ENCODE assay signal across 18 cellular contexts in genomic region chr14:31965735-31966598, GRCh38.
A peak's percentile ranks its signal among the peaks of the same experiment; 100 is the strongest.
DNase-seq lines count a peak whose midpoint lies in the region; ATAC-seq, FAIRE-seq and TF ChIP-seq lines count a peak whose summit lies in the region.
"Had no signal": no experiment of that assay in that cellular context is flagged by ENCODE, and none has a peak within 500 bp of the region (broad histone marks: within the 10 kb centered on the region; RNA-seq: fewer than 3 reads in every experiment).

No MANE protein-coding gene starts in this region.

- no peak overlapping the region for H3K27ac ChIP-seq in astrocyte (ENCODE audit: low read depth, low read length)

- no peak overlapping the region for H3K27ac Mint-ChIP-seq in activated CD8-positive, alpha-beta T cell treated with anti-CD3 and anti-CD28 coated beads, Interleukin-2, amount 10 ng/mL, durations not matched to agents 7 days and 5 days
- H3K27ac Mint-ChIP-seq in activated CD8-positive, alpha-beta T cell treated with anti-CD3 and anti-CD28 coated beads for 36 hours = no peak overlapping the region
- H3K27ac Mint-ChIP-seq in astrocyte (ENCODE audit: unreplicated experiment) = no peak overlapping the region
- H3K27ac Mint-ChIP-seq in stimulated activated effector memory CD8-positive, alpha-beta T cell treated with anti-CD3 and anti-CD28 coated beads, Interleukin-12 subunit alpha, Interleukin-12 subunit beta, amount 100 ng/mL, for 72 hours = no peak overlapping the region
- H3K27ac Mint-ChIP-seq in T-helper 17 cell = no peak overlapping the region
- H3K27ac Mint-ChIP-seq: natural killer cell had no signal

- FAIRE-seq in astrocyte (lab: Jason Lieb, UNC) = no peak
- FAIRE-seq: D721Med had no signal

- no peak for TF ChIP-seq CTCF in activated CD8-positive, alpha-beta T cell treated with anti-CD3 and anti-CD28 coated beads for 36 hours (IDR thresholded peaks at IDR 0.05)
- TF ChIP-seq CTCF in astrocyte (IDR thresholded peaks at IDR 0.05; ENCODE audit: insufficient read depth, low read depth, low read length) = no peak

- peak overlapping the region; percentile 35 for H2AFZ ChIP-seq in astrocyte (ENCODE audit: low read depth, low read length)

- ATAC-seq in activated CD8-positive, alpha-beta T cell treated with anti-CD3 and anti-CD28 coated beads, Interleukin-2, amount 10 ng/mL, durations not matched to agents 7 days and 5 days = peak; percentile 36
- no peak for ATAC-seq in activated CD8-positive, alpha-beta T cell treated with anti-CD3 and anti-CD28 coated beads for 36 hours
- ATAC-seq in stimulated activated effector memory CD8-positive, alpha-beta T cell treated with anti-CD3 and anti-CD28 coated beads, Interleukin-12 subunit alpha, Interleukin-12 subunit beta, amount 100 ng/mL, for 72 hours = peak; percentile 36
- no peak for ATAC-seq in T-helper 17 cell

- peaks cover 12% of the 10 kb centered on the region for H3K4me1 ChIP-seq in astrocyte (ENCODE audit: insufficient read depth, low read length)

- no peaks in the 10 kb centered on the region for H3K36me3 ChIP-seq in astrocyte (ENCODE audit: insufficient read depth, low read length)
- H3K36me3 ChIP-seq: esophagus squamous epithelium, vagina had no signal

- no peak overlapping the region for H3K4me2 ChIP-seq in astrocyte (ENCODE audit: low read length)

- H4K20me1 ChIP-seq in astrocyte (ENCODE audit: insufficient read depth, low read length) = no peaks in the 10 kb centered on the region

- DNase-seq in activated CD8-positive, alpha-beta T cell treated with anti-CD3 and anti-CD28 coated beads, Interleukin-2, amount 10 ng/mL, durations not matched to agents 7 days and 5 days = no peak
- DNase-seq in activated CD8-positive, alpha-beta T cell treated with anti-CD3 and anti-CD28 coated beads for 36 hours = no peak
- DNase-seq in astrocyte (ENCODE audit: low read depth) (no peak), kidney tubule cell (ENCODE audit: low spot score) (peak; percentile 83), NCI-H526 treated with DMSO at 0.1 percent for 48 hours (lab: John Stamatoyannopoulos, UW) (no peak), NCI-H1694 (lab: John Stamatoyannopoulos, UW) (no peak), T-helper 17 cell (no peak)
- DNase-seq in stimulated activated effector memory CD8-positive, alpha-beta T cell treated with anti-CD3 and anti-CD28 coated beads, Interleukin-12 subunit alpha, Interleukin-12 subunit beta, amount 100 ng/mL, for 72 hours (ENCODE audit: low spot score in 2 of 2) = no peak
- DNase-seq: ACHN; activated CD4-positive, alpha-beta T cell treated with anti-CD3 and anti-CD28 coated beads for 48 hours; activated naive CD4-positive, alpha-beta T cell treated with Interleukin-2 at 50 U/mL for 16 hours; cerebellar nuclear complex; esophagus squamous epithelium; natural killer cell; NCI-H1436 treated with DMSO at 0.1 percent for 48 hours; stimulated activated CD8-positive, alpha-beta memory T cell treated with anti-CD3 and anti-CD28 coated beads, Interleukin-4, amount 100 ng/mL, for 48 hours had no signal

- no peaks in the 10 kb centered on the region for H3K79me2 ChIP-seq in astrocyte (ENCODE audit: insufficient read depth, low read length)

- H3K4me3 Mint-ChIP-seq in activated CD8-positive, alpha-beta T cell treated with anti-CD3 and anti-CD28 coated beads, Interleukin-2, amount 10 ng/mL, durations not matched to agents 7 days and 5 days = no peak overlapping the region
- H3K4me3 Mint-ChIP-seq in activated CD8-positive, alpha-beta T cell treated with anti-CD3 and anti-CD28 coated beads for 36 hours = no peak overlapping the region
- H3K4me3 Mint-ChIP-seq in astrocyte (ENCODE audit: unreplicated experiment) (no peak overlapping the region), T-helper 17 cell (no peak overlapping the region)
- H3K4me3 Mint-ChIP-seq in stimulated activated effector memory CD8-positive, alpha-beta T cell treated with anti-CD3 and anti-CD28 coated beads, Interleukin-12 subunit alpha, Interleukin-12 subunit beta, amount 100 ng/mL, for 72 hours = no peak overlapping the region
- H3K4me3 Mint-ChIP-seq: natural killer cell had no signal

- H3K9me3 ChIP-seq in astrocyte (ENCODE audit: insufficient read depth, low read depth, low read length) = no peaks in the 10 kb centered on the region
- H3K9me3 ChIP-seq in T-helper 17 cell (ENCODE audit: control insufficient read depth, low read length, poor library complexity, severe bottlenecking) = peaks cover 7% of the 10 kb centered on the region
- H3K9me3 ChIP-seq: esophagus squamous epithelium, vagina had no signal

- H3K9ac ChIP-seq in astrocyte (ENCODE audit: low read length) = no peak overlapping the region

- H3K36me3 Mint-ChIP-seq in activated CD8-positive, alpha-beta T cell treated with anti-CD3 and anti-CD28 coated beads, Interleukin-2, amount 10 ng/mL, durations not matched to agents 7 days and 5 days (ENCODE audit: low read depth) = no peaks in the 10 kb centered on the region
- no peaks in the 10 kb centered on the region for H3K36me3 Mint-ChIP-seq in activated CD8-positive, alpha-beta T cell treated with anti-CD3 and anti-CD28 coated beads for 36 hours (ENCODE audit: low read depth)
- H3K36me3 Mint-ChIP-seq in astrocyte (ENCODE audit: low read depth, unreplicated experiment) = no peaks in the 10 kb centered on the region
- H3K36me3 Mint-ChIP-seq in stimulated activated effector memory CD8-positive, alpha-beta T cell treated with anti-CD3 and anti-CD28 coated beads, Interleukin-12 subunit alpha, Interleukin-12 subunit beta, amount 100 ng/mL, for 72 hours = no peaks in the 10 kb centered on the region
- H3K36me3 Mint-ChIP-seq in T-helper 17 cell (ENCODE audit: low read depth) = no peaks in the 10 kb centered on the region
- H3K36me3 Mint-ChIP-seq: natural killer cell had no signal

- POLR2A ChIA-PET in activated CD8-positive, alpha-beta T cell treated with anti-CD3 and anti-CD28 coated beads, Interleukin-2, amount 10 ng/mL, durations not matched to agents 7 days and 5 days (lab: Charles Lee) = no interaction called here
- POLR2A ChIA-PET in activated CD8-positive, alpha-beta T cell treated with anti-CD3 and anti-CD28 coated beads for 36 hours (lab: Charles Lee) = no interaction called here

- intact Hi-C loops in activated CD8-positive, alpha-beta T cell treated with anti-CD3 and anti-CD28 coated beads for 36 hours (cut with micrococcal nuclease) = no loop called here

- CTCF ChIA-PET in activated CD8-positive, alpha-beta T cell treated with anti-CD3 and anti-CD28 coated beads, Interleukin-2, amount 10 ng/mL, durations not matched to agents 7 days and 5 days (lab: Charles Lee) = no interaction called here
- CTCF ChIA-PET in activated CD8-positive, alpha-beta T cell treated with anti-CD3 and anti-CD28 coated beads for 36 hours (lab: Charles Lee) = interaction anchor here (1.2 kb wide), 1 partner anchor 456 kb away, joined by 3 read pairs; no protein-coding TSS in a partner anchor

- no peaks in the 10 kb centered on the region for H3K27me3 Mint-ChIP-seq in activated CD8-positive, alpha-beta T cell treated with anti-CD3 and anti-CD28 coated beads, Interleukin-2, amount 10 ng/mL, durations not matched to agents 7 days and 5 days (ENCODE audit: low read depth)
- H3K27me3 Mint-ChIP-seq in activated CD8-positive, alpha-beta T cell treated with anti-CD3 and anti-CD28 coated beads for 36 hours = no peaks in the 10 kb centered on the region
- H3K27me3 Mint-ChIP-seq in astrocyte (ENCODE audit: low read depth, unreplicated experiment) (no peaks in the 10 kb centered on the region), T-helper 17 cell (no peaks in the 10 kb centered on the region)

- peaks cover 6% of the 10 kb centered on the region for H3K9me3 Mint-ChIP-seq in activated CD8-positive, alpha-beta T cell treated with anti-CD3 and anti-CD28 coated beads, Interleukin-2, amount 10 ng/mL, durations not matched to agents 7 days and 5 days (ENCODE audit: insufficient read depth)
- H3K9me3 Mint-ChIP-seq in activated CD8-positive, alpha-beta T cell treated with anti-CD3 and anti-CD28 coated beads for 36 hours = peaks cover 6% of the 10 kb centered on the region
- no peaks in the 10 kb centered on the region for H3K9me3 Mint-ChIP-seq in astrocyte (ENCODE audit: unreplicated experiment)
- H3K9me3 Mint-ChIP-seq in stimulated activated effector memory CD8-positive, alpha-beta T cell treated with anti-CD3 and anti-CD28 coated beads, Interleukin-12 subunit alpha, Interleukin-12 subunit beta, amount 100 ng/mL, for 72 hours = no peaks in the 10 kb centered on the region

- H3K27me3 ChIP-seq in astrocyte (ENCODE audit: insufficient read depth, low read length) = no peaks in the 10 kb centered on the region
- H3K27me3 ChIP-seq: esophagus squamous epithelium, vagina had no signal

- no peaks in the 10 kb centered on the region for H3K4me1 Mint-ChIP-seq in activated CD8-positive, alpha-beta T cell treated with anti-CD3 and anti-CD28 coated beads, Interleukin-2, amount 10 ng/mL, durations not matched to agents 7 days and 5 days (ENCODE audit: low read depth)
- no peaks in the 10 kb centered on the region for H3K4me1 Mint-ChIP-seq in activated CD8-positive, alpha-beta T cell treated with anti-CD3 and anti-CD28 coated beads for 36 hours (ENCODE audit: low read depth)
- H3K4me1 Mint-ChIP-seq in astrocyte (ENCODE audit: low read depth, unreplicated experiment) = peaks cover 24% of the 10 kb centered on the region
- H3K4me1 Mint-ChIP-seq in stimulated activated effector memory CD8-positive, alpha-beta T cell treated with anti-CD3 and anti-CD28 coated beads, Interleukin-12 subunit alpha, Interleukin-12 subunit beta, amount 100 ng/mL, for 72 hours = no peaks in the 10 kb centered on the region
- H3K4me1 Mint-ChIP-seq in T-helper 17 cell = peaks cover 9% of the 10 kb centered on the region

- H3K4me3 ChIP-seq in astrocyte (ENCODE audit: insufficient read depth, low read depth, low read length) = no peak overlapping the region
- H3K4me3 ChIP-seq: esophagus squamous epithelium, vagina had no signal

Comparison
In these comparisons a context has a peak if more than half of its experiments do, and no peak if none do; other contexts are left out.
1. ATAC-seq: peak in activated CD8-positive, alpha-beta T cell treated with anti-CD3 and anti-CD28 coated beads, Interleukin-2, amount 10 ng/mL, durations not matched to agents 7 days and 5 days (single experiment) and stimulated activated effector memory CD8-positive, alpha-beta T cell treated with anti-CD3 and anti-CD28 coated beads, Interleukin-12 subunit alpha, Interleukin-12 subunit beta, amount 100 ng/mL, for 72 hours (single experiment); none in activated CD8-positive, alpha-beta T cell treated with anti-CD3 and anti-CD28 coated beads for 36 hours (single experiment) and T-helper 17 cell (single experiment).